Comparison of ENCODE assay signal across 22 cellular contexts in genomic region chr7:4449263-4449662, GRCh38.
"Had no signal": no experiment of that assay in that cellular context is flagged by ENCODE, and none has a peak within 500 bp of the region (broad histone marks: within the 10 kb centered on the region; RNA-seq: fewer than 3 reads in every experiment).

No MANE protein-coding gene starts in this region.

- H3K4me3 Mint-ChIP-seq: mesothelial cell of epicardium had no signal

- H3K27me3 ChIP-seq: colonic mucosa, dorsolateral prefrontal cortex, esophagus squamous epithelium, heart right ventricle, left lung had no signal

- H3K36me3 ChIP-seq: colonic mucosa, esophagus squamous epithelium, gastrocnemius medialis, heart right ventricle, left lung, lower lobe of right lung had no signal

- ATAC-seq: gastrocnemius medialis, heart right ventricle, left cardiac atrium, left lung, left ventricle myocardium superior, lower lobe of right lung, mucosa of descending colon had no signal

- H3K9me3 ChIP-seq: colonic mucosa, esophagus squamous epithelium, gastrocnemius medialis, heart right ventricle, lower lobe of right lung, mucosa of descending colon had no signal

- DNase-seq: colonic mucosa; dermis blood vessel endothelial cell; dorsolateral prefrontal cortex; effector CD4-positive, alpha-beta T cell; effector memory CD4-positive, alpha-beta T cell; esophagus squamous epithelium; foreskin fibroblast; foreskin melanocyte; gastrocnemius medialis; glutamatergic neuron; heart right ventricle; hippocampal formation; left cardiac atrium; left lung; left ventricle myocardium superior; lower lobe of right lung; mesenchymal stem cell; mucosa of descending colon had no signal

- H3K27ac ChIP-seq: colonic mucosa, dorsolateral prefrontal cortex, esophagus squamous epithelium, gastrocnemius medialis, heart right ventricle, left lung, lower lobe of right lung had no signal

- H3K27ac Mint-ChIP-seq: mesothelial cell of epicardium had no signal

- FAIRE-seq: endothelial cell of umbilical vein, islet of Langerhans, keratinocyte had no signal

- H3K4me1 ChIP-seq: colonic mucosa, esophagus squamous epithelium, gastrocnemius medialis, heart right ventricle, left lung, lower lobe of right lung had no signal

- H3K4me3 ChIP-seq: colonic mucosa, dorsolateral prefrontal cortex, esophagus squamous epithelium, gastrocnemius medialis, heart right ventricle, left lung, lower lobe of right lung, mucosa of descending colon had no signal

- H3K36me3 Mint-ChIP-seq: mesothelial cell of epicardium had no signal

- H3K4me1 Mint-ChIP-seq: mesothelial cell of epicardium had no signal
